21 cellular contexts compared by ENCODE assay signal in genomic region chr7:129317450-129317849, GRCh38.
"Had no signal": no experiment of that assay in that cellular context is flagged by ENCODE, and none has a peak within 500 bp of the region (broad histone marks: within the 10 kb centered on the region; RNA-seq: fewer than 3 reads in every experiment).

No MANE protein-coding gene starts in this region.

- H2AFZ ChIP-seq: PC-9 had no signal

- H3K9me3 ChIP-seq: MG63, Peyer's patch, SJCRH30 had no signal

- ATAC-seq: Right ventricle myocardium inferior had no signal

- DNase-seq: Karpas-422, KBM-7, MG63, NCI-H1092 treated with DMSO at 0.1 percent for 48 hours, NCI-H1436, NCI-H187, NCI-H2029, NCI-H2081 treated with DMSO at 0.1 percent for 48 hours, NCI-H2171, NCI-H226, NCI-H446, NCI-H510A, NCI-H524 treated with DMSO at 0.1 percent for 48 hours, NCI-H774, OCI-M1, PC-9, Peyer's patch, SHP77 treated with DMSO at 0.1 percent for 48 hours, SJCRH30 had no signal

- H3K27me3 ChIP-seq: MG63, Peyer's patch, SJCRH30 had no signal

- H3K4me1 ChIP-seq: Peyer's patch had no signal

- H3K4me2 ChIP-seq: PC-9 had no signal

- H3K4me3 ChIP-seq: MG63, PC-9, Peyer's patch, SJCRH30, SK-N-MC had no signal

- H3K27ac ChIP-seq: PC-9, Peyer's patch, SJCRH30, SK-N-MC had no signal

- H3K36me3 ChIP-seq: MG63, Peyer's patch, SJCRH30 had no signal
